Comparison of ENCODE assay signal across 25 cellular contexts in genomic region chr1:228546541-228547463, GRCh38.
"Had no signal": no experiment of that assay in that cellular context is flagged by ENCODE, and none has a peak within 500 bp of the region (broad histone marks: within the 10 kb centered on the region; RNA-seq: fewer than 3 reads in every experiment).

No MANE protein-coding gene starts in this region.

- H3K4me1 ChIP-seq: adrenal gland had no signal

- ATAC-seq: activated CD4-positive, alpha-beta T cell treated with anti-CD3 and anti-CD28 coated beads for 36 hours; Panc1; Right ventricle myocardium inferior had no signal

- DNase-seq: activated CD4-positive, alpha-beta memory T cell treated with anti-CD3 and anti-CD28 coated beads, Interleukin-2, amount 10 ng/mL, durations not matched to agents 7 days and 5 days; activated CD4-positive, alpha-beta T cell treated with anti-CD3 and anti-CD28 coated beads for 36 hours; activated CD4-positive, alpha-beta T cell treated with anti-CD3 and anti-CD28 coated beads, Interleukin-2, amount 50 U/mL, for 1 hour; activated CD4-positive, CD25-positive, alpha-beta regulatory T cell; activated naive CD4-positive, alpha-beta T cell treated with anti-CD3 and anti-CD28 coated beads, Interleukin-2, amount 50 U/mL, for 16 hours; activated naive CD8-positive, alpha-beta T cell treated with anti-CD3 and anti-CD28 coated beads, Interleukin-2, amount 10 ng/mL, durations not matched to agents 7 days and 5 days; activated T-cell treated with anti-CD3 and anti-CD28 coated beads for 4 hours; adrenal gland; anterior cingulate cortex; MV-4-11; NCI-H1092 treated with DMSO at 0.1 percent for 48 hours; NCI-H1417 treated with DMSO at 0.1 percent for 48 hours; NCI-H187; NCI-H2081; NCI-H510A treated with DMSO at 0.1 percent for 48 hours; NCI-H69; NK-92 treated with Interleukin-12 subunit alpha and Interleukin-12 subunit beta, amount 100 ng/mL, for 24 hours; OCI-M1; RPMI8226; T-helper 1 cell had no signal

- H3K36me3 ChIP-seq: adrenal gland had no signal

- H3K4me3 ChIP-seq: adrenal gland, SK-N-MC had no signal

- H3K9me3 ChIP-seq: adrenal gland had no signal

- H3K27ac ChIP-seq: adrenal gland, KMS-11, SK-N-MC, VCaP had no signal
